Comparison of ENCODE assay signal across 8 cellular contexts in the genomic region with DNA sequence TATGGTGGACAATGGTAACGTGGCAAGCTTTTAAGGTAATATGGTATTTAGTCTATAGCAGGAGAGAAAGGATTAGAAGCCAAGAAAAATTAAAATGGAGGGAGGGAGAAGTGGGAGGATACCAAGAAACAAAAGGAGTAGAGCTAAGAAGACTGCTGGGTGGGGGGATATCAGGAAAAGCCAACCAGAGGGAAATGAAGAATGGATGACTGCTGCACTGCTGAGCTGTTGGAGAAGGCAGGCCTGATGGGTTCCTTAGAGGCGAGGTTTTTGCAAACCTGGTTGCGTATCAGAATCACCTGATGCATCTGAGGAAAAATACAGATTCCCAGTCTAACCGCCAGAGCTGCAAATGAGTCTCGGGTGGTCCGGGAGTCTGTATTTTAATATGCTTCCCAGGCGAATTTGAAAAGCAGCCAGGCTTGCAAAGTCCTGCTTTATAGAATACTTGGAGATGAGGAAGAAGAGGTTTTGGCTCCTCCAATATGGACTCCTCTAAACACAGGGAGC. TPM values are rescaled to one million over a fixed set of nuclear protein-coding genes. Genes with fewer than 3 reads are reported as not detected.
DNase-seq lines count a peak whose midpoint lies in the region; ATAC-seq, FAIRE-seq and TF ChIP-seq lines count a peak whose summit lies in the region.

No MANE protein-coding gene starts in this region.

- H3K4me1 Mint-ChIP-seq in activated CD8-positive, alpha-beta memory T cell treated with anti-CD3 and anti-CD28 coated beads, Interleukin-2, amount 10 ng/mL, durations not matched to agents 7 days and 5 days, result peaks cover 40% of the 10 kb centered on the region
- peaks cover 40% of the 10 kb centered on the region for H3K4me1 Mint-ChIP-seq in activated naive CD8-positive, alpha-beta T cell (ENCODE audit: low read depth)

- H3K4me3 ChIP-seq in kidney epithelial cell (ENCODE audit: low read depth, low read length) (peak overlapping the region; percentile 79), tibial artery (peak overlapping the region; percentile 83 to 89)

- H3K36me3 ChIP-seq in kidney epithelial cell (ENCODE audit: control insufficient read depth, insufficient read depth, low read length) (no peaks in the 10 kb centered on the region), tibial artery (no peaks in the 10 kb centered on the region)

- peaks cover 22% of the 10 kb centered on the region for H3K36me3 Mint-ChIP-seq in activated CD8-positive, alpha-beta memory T cell treated with anti-CD3 and anti-CD28 coated beads, Interleukin-2, amount 10 ng/mL, durations not matched to agents 7 days and 5 days
- H3K36me3 Mint-ChIP-seq in activated naive CD8-positive, alpha-beta T cell, result peaks cover 3% of the 10 kb centered on the region

- H3K9me3 Mint-ChIP-seq in activated CD8-positive, alpha-beta memory T cell treated with anti-CD3 and anti-CD28 coated beads, Interleukin-2, amount 10 ng/mL, durations not matched to agents 7 days and 5 days (ENCODE audit: low read depth), result no peaks in the 10 kb centered on the region
- H3K9me3 Mint-ChIP-seq in activated naive CD8-positive, alpha-beta T cell (ENCODE audit: low read depth), result no peaks in the 10 kb centered on the region

- intact Hi-C loops in tibial artery (cut with DNase I; ENCODE audit: low total_unique reads), result no loop called here

- no peak for DNase-seq in activated CD8-positive, alpha-beta memory T cell treated with anti-CD3 and anti-CD28 coated beads, Interleukin-2, amount 10 ng/mL, durations not matched to agents 7 days and 5 days
- DNase-seq in activated CD8-positive, alpha-beta memory T cell treated with anti-CD3 and anti-CD28 coated beads, Interleukin-2, amount 50 U/mL, for 4 hours, result no peak
- DNase-seq in kidney epithelial cell (ENCODE audit: low read depth) (no peak), tibial artery (no peak), GM12892 (ENCODE audit: insufficient read length) (no peak), NCI-H1048 (lab: John Stamatoyannopoulos, UW) (no peak)

- no peak for ATAC-seq in activated CD8-positive, alpha-beta memory T cell treated with anti-CD3 and anti-CD28 coated beads, Interleukin-2, amount 10 ng/mL, durations not matched to agents 7 days and 5 days
- no peak for ATAC-seq in GM19463 (IDR thresholded peaks at IDR 0.05; ENCODE audit: unreplicated experiment)

- H3K27me3 Mint-ChIP-seq in activated CD8-positive, alpha-beta memory T cell treated with anti-CD3 and anti-CD28 coated beads, Interleukin-2, amount 10 ng/mL, durations not matched to agents 7 days and 5 days, result peaks cover 13% of the 10 kb centered on the region
- no peaks in the 10 kb centered on the region for H3K27me3 Mint-ChIP-seq in activated naive CD8-positive, alpha-beta T cell

- no peak for TF ChIP-seq POLR2A in GM12892 (IDR thresholded peaks at IDR 0.05; ENCODE audit: low read depth, low read length)

- no peaks in the 10 kb centered on the region for H3K9me3 ChIP-seq in tibial artery

- peak overlapping the region; percentile 87 for H3K4me3 Mint-ChIP-seq in activated CD8-positive, alpha-beta memory T cell treated with anti-CD3 and anti-CD28 coated beads, Interleukin-2, amount 10 ng/mL, durations not matched to agents 7 days and 5 days
- peak overlapping the region; percentile 96 for H3K4me3 Mint-ChIP-seq in activated naive CD8-positive, alpha-beta T cell

- TF ChIP-seq CTCF in kidney epithelial cell (IDR thresholded peaks at IDR 0.05; ENCODE audit: insufficient read depth, low read length, poor library complexity, severe bottlenecking), result no peak
- no peak for TF ChIP-seq CTCF in tibial artery (IDR thresholded peaks at IDR 0.05)

- CTCF ChIA-PET in activated CD8-positive, alpha-beta memory T cell treated with anti-CD3 and anti-CD28 coated beads, Interleukin-2, amount 10 ng/mL, durations not matched to agents 7 days and 5 days (lab: Charles Lee), result no interaction called here

- peaks cover 0 to 27% (median 0%) of the 10 kb centered on the region in 4 donors for H3K4me1 ChIP-seq in tibial artery

- H3K27ac Mint-ChIP-seq in activated CD8-positive, alpha-beta memory T cell treated with anti-CD3 and anti-CD28 coated beads, Interleukin-2, amount 10 ng/mL, durations not matched to agents 7 days and 5 days, result peak overlapping the region; percentile 86
- H3K27ac Mint-ChIP-seq in activated naive CD8-positive, alpha-beta T cell, result peak overlapping the region; percentile 88

- no peak overlapping the region for H3K27ac ChIP-seq in tibial artery

- no peaks in the 10 kb centered on the region for H3K27me3 ChIP-seq in kidney epithelial cell (ENCODE audit: control insufficient read depth, insufficient read depth, low read length)
- no peaks in the 10 kb centered on the region for H3K27me3 ChIP-seq in tibial artery

- no peak for FAIRE-seq in GM12892 (lab: Jason Lieb, UNC)

RNA-seq across cellular contexts. Expression of gene PGRMC1, which starts 1.5 kb away (rescaled TPM):
- total RNA-seq in activated CD8-positive, alpha-beta memory T cell treated with anti-CD3 and anti-CD28 coated beads, Interleukin-2, amount 10 ng/mL, durations not matched to agents 7 days and 5 days, result 10 to 100 TPM; 26.3 to 32.5 TPM
- 101 and 107 TPM in 2 replicates for total RNA-seq in kidney epithelial cell
- polyA plus RNA-seq in GM12892 (2012; ENCODE audit: missing spikeins), result 25.8 TPM
